ENCODE assay signal across 8 cellular contexts in genomic region chr12:68686595-68687521, GRCh38. TPM values are rescaled to one million over a fixed set of nuclear protein-coding genes. Genes with fewer than 3 reads are reported as not detected.
DNase-seq lines count a peak whose midpoint lies in the region; ATAC-seq and TF ChIP-seq lines count a peak whose summit lies in the region.

Gene NUP107, plus strand, starts transcription at chr12:68686978. Its CDS starts 88 bp downstream, at chr12:68687066.

- peaks cover 34% of the 10 kb centered on the region for H3K4me1 Mint-ChIP-seq in activated CD4-positive, alpha-beta T cell treated with anti-CD3 and anti-CD28 coated beads for 36 hours

- H3K4me3 Mint-ChIP-seq in activated CD4-positive, alpha-beta T cell treated with anti-CD3 and anti-CD28 coated beads for 36 hours = peak within 1 kb of the TSS; percentile 89

- POLR2A ChIA-PET in activated CD4-positive, alpha-beta T cell treated with anti-CD3 and anti-CD28 coated beads for 36 hours (lab: Charles Lee) = interaction anchor here (0.6 kb wide), 1 partner anchor 77 kb away, joined by 3 read pairs; the partner anchor contains the start of gene RAP1B

- intact Hi-C loops in activated CD4-positive, alpha-beta T cell treated with anti-CD3 and anti-CD28 coated beads for 36 hours (cut with DNase I, micrococcal nuclease) = loop anchor here (1.0 to 10.0 kb wide), 15 partner anchors 12 to 1052 kb away; partner anchors contain the start of genes MDM1 (in 2 of the 2), RAP1B (in 2 of the 2), IL26 (in 1 of the 2) and MDM2 (in 1 of the 2)

- H3K36me3 Mint-ChIP-seq in activated CD4-positive, alpha-beta T cell treated with anti-CD3 and anti-CD28 coated beads for 36 hours (ENCODE audit: low read depth) = peaks cover 28% of the 10 kb centered on the region

- H3K4me3 ChIP-seq in choroid plexus epithelial cell (ENCODE audit: low read depth, low read length) = peak within 1 kb of the TSS; percentile 79
- H3K4me3 ChIP-seq in kidney epithelial cell (ENCODE audit: low read depth, low read length) = peak within 1 kb of the TSS; percentile 90

- no peaks in the 10 kb centered on the region for H3K9me3 Mint-ChIP-seq in activated CD4-positive, alpha-beta T cell treated with anti-CD3 and anti-CD28 coated beads for 36 hours (ENCODE audit: low read depth)

- no peaks in the 10 kb centered on the region for H3K27me3 ChIP-seq in kidney epithelial cell (ENCODE audit: control insufficient read depth, insufficient read depth, low read length)

- no peaks in the 10 kb centered on the region for H3K27me3 Mint-ChIP-seq in activated CD4-positive, alpha-beta T cell treated with anti-CD3 and anti-CD28 coated beads for 36 hours

- ATAC-seq in HG03439 (IDR thresholded peaks at IDR 0.05; ENCODE audit: unreplicated experiment) = peak; percentile 89
- peak; percentile 97 for ATAC-seq in activated CD4-positive, alpha-beta T cell treated with anti-CD3 and anti-CD28 coated beads for 36 hours

- no peaks in the 10 kb centered on the region for H3K36me3 ChIP-seq in kidney epithelial cell (ENCODE audit: control insufficient read depth, insufficient read depth, low read length)

- DNase-seq in AML-193 (lab: John Stamatoyannopoulos, UW) (peak; percentile 97), NCI-H510A treated with DMSO at 0.1 percent for 48 hours (lab: John Stamatoyannopoulos, UW) (peak; percentile 99), choroid plexus epithelial cell (ENCODE audit: low read depth) (peak; percentile 99), kidney epithelial cell (ENCODE audit: low read depth) (peak; percentile 97)
- DNase-seq in activated CD4-positive, alpha-beta T cell treated with anti-CD3 and anti-CD28 coated beads for 36 hours = peak; percentile 98
- peak; percentile 94 to 95 for DNase-seq in stimulated activated CD4-positive, alpha-beta T cell treated with anti-CD3 and anti-CD28 coated beads, Interleukin-15, amount 100 ng/mL, for 48 hours (ENCODE audit: low read depth in 2 of 2)

- CTCF ChIA-PET in activated CD4-positive, alpha-beta T cell treated with anti-CD3 and anti-CD28 coated beads for 36 hours (lab: Charles Lee) = interaction anchor here (0.8 to 1.5 kb wide), 3 partner anchors 73 to 357 kb away, joined by 3 to 4 read pairs (median 4); partner anchors contain the start of gene RAP1B

- TF ChIP-seq CTCF in choroid plexus epithelial cell (conservative IDR thresholded peaks at IDR 0.05; ENCODE audit: low read depth, low read length) (peak; percentile 32), kidney epithelial cell (IDR thresholded peaks at IDR 0.05; ENCODE audit: insufficient read depth, low read length, poor library complexity, severe bottlenecking) (peak; percentile 10)

- peak; percentile 95 for TF ChIP-seq POLR2A in GM19193 (IDR thresholded peaks at IDR 0.05; ENCODE audit: extremely low read depth, insufficient read depth, insufficient read length)

- peak within 1 kb of the TSS; percentile 97 for H3K27ac Mint-ChIP-seq in activated CD4-positive, alpha-beta T cell treated with anti-CD3 and anti-CD28 coated beads for 36 hours

RNA-seq across cellular contexts. Expression of gene NUP107, which starts in this region (rescaled TPM):
- 100 to 1,000 TPM; 136 to 142 TPM for total RNA-seq in activated CD4-positive, alpha-beta T cell treated with anti-CD3 and anti-CD28 coated beads for 36 hours
- 39.1 and 51.1 TPM in 2 replicates for total RNA-seq in kidney epithelial cell

Comparison
In these comparisons a context has a peak if more than half of its experiments do, and no peak if none do; other contexts are left out.
1. Peak in every context shown above with its lines: DNase-seq, ATAC-seq and H3K4me3 ChIP-seq.